In the genomic region with DNA sequence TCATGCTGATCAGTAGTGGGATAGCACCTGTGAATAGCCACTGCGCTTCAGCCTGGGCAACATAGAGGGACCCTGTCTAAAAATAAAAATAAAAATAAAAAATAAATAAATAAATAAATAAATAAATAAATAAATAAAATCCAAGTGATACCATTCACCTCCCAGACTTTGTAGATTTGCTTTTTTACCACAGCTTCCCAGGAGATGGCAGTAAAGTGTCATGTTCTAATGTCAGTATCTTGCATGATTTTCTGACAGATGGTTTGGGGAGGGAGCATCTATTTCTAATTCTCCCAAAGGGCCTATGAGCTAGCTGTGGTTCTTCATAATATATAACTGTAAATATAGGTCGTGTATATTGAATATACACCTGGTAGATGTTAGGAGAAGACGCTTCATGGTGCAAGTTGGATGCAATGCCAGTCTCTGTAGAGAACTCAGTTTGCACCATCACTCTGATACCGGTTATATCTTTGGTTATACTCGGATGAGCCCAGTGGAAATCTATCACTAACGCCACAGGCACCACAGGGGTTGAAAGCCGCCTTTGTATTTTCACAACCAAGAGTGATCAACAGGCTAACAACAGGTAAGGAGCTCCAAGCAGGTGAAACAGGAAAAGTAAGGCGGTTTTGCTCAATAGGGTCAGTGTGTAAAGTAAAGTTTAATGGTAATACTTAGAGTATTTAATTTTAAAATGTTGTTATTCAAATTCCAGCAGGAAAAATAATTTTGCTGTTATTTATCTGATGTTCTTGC, we compare ENCODE assay signal across 8 cellular contexts. TPM values are rescaled to one million over a fixed set of nuclear protein-coding genes. Genes with fewer than 3 reads are reported as not detected.
DNase-seq lines count a peak whose midpoint lies in the region; ATAC-seq and TF ChIP-seq lines count a peak whose summit lies in the region.

No MANE protein-coding gene starts in this region.

- peak; percentile 38 to 54 for ATAC-seq in activated CD4-positive, CD25-positive, alpha-beta regulatory T cell treated with anti-CD3 and anti-CD28 coated beads, Interleukin-2, amount 50 U/mL, for 24 hours
- ATAC-seq in left lung (peak; percentile 66), upper lobe of right lung (peak; percentile 71), GM21515 (IDR thresholded peaks at IDR 0.05; ENCODE audit: unreplicated experiment) (no peak)

- H3K9me3 ChIP-seq in left lung (no peaks in the 10 kb centered on the region), upper lobe of right lung (no peaks in the 10 kb centered on the region)

- TF ChIP-seq CTCF in left lung (IDR thresholded peaks at IDR 0.05) = peak; percentile 38 to 68
- peak; percentile 66 for TF ChIP-seq CTCF in upper lobe of right lung (IDR thresholded peaks at IDR 0.05)

- H3K4me3 ChIP-seq in left lung = no peak overlapping the region
- no peak overlapping the region for H3K4me3 ChIP-seq in upper lobe of right lung

- intact Hi-C loops in left lung (cut with DNase I) = no loop called here
- intact Hi-C loops in upper lobe of right lung (cut with DNase I) = loop anchor here (10.0 kb wide), 1 partner anchor 53 kb away; the partner anchor contains the start of gene LRFN3

- H3K36me3 ChIP-seq in left lung (peaks cover 0 to 14% of the 10 kb centered on the region in 2 donors), upper lobe of right lung (no peaks in the 10 kb centered on the region)

- H3K27me3 ChIP-seq in left lung (peaks cover 0 to 26% of the 10 kb centered on the region in 2 donors), upper lobe of right lung (peaks cover 18% of the 10 kb centered on the region)

- DNase-seq in activated CD4-positive, CD25-positive, alpha-beta regulatory T cell (lab: John Stamatoyannopoulos, UW) = no peak
- DNase-seq in HuH-7.5 (ENCODE audit: low spot score) (peak; percentile 66), NOMO-1 (lab: John Stamatoyannopoulos, UW; ENCODE audit: unreplicated experiment in 2 of 2) (peak; percentile 9 to 67), left lung (no peak), upper lobe of right lung (no peak)
- DNase-seq in central memory CD4-positive, alpha-beta T cell = peak; percentile 69

- H3K4me1 ChIP-seq in left lung (peaks cover 0 to 5% of the 10 kb centered on the region in 2 donors), upper lobe of right lung (no peaks in the 10 kb centered on the region)

- no peak overlapping the region for H3K27ac ChIP-seq in left lung
- H3K27ac ChIP-seq in upper lobe of right lung = no peak overlapping the region

RNA-seq across cellular contexts. Expression of gene APLP1, which starts 13.9 kb away (rescaled TPM):
- total RNA-seq in left lung (1 to 10 TPM; 3.0 to 8.6 TPM), upper lobe of right lung (7.0 TPM)

RNA-seq across cellular contexts. Expression of gene NFKBID, which starts 18.1 kb away (rescaled TPM):
- total RNA-seq in left lung (10 to 100 TPM; 11.8 to 19.1 TPM), upper lobe of right lung (19.5 TPM)

RNA-seq across cellular contexts. Expression of gene HCST, which starts 20.1 kb away (rescaled TPM):
- total RNA-seq in left lung (10 to 100 TPM; 24.7 to 26.0 TPM), upper lobe of right lung (44.0 TPM)

RNA-seq across cellular contexts. Expression of gene KIRREL2, which starts 25.5 kb away (rescaled TPM):
- total RNA-seq in left lung (under 1 TPM in 1 of 2 donors, not detected in 1; 0.08 TPM), upper lobe of right lung (not detected)

RNA-seq across cellular contexts. Expression of gene TYROBP, which starts 25.8 kb away (rescaled TPM):
- total RNA-seq in left lung (100 to 1,000 TPM; 205 to 407 TPM), upper lobe of right lung (367 TPM)

Comparison
In these comparisons a context has a peak if more than half of its experiments do, and no peak if none do; other contexts are left out.
1. DNase-seq: peak in HuH-7.5 (single experiment), NOMO-1 (2 of 2) and central memory CD4-positive, alpha-beta T cell (single experiment); none in activated CD4-positive, CD25-positive, alpha-beta regulatory T cell (0 of 4), left lung (0 of 2) and upper lobe of right lung (single experiment).